1 cellular context compared by ENCODE assay signal in the genomic region with DNA sequence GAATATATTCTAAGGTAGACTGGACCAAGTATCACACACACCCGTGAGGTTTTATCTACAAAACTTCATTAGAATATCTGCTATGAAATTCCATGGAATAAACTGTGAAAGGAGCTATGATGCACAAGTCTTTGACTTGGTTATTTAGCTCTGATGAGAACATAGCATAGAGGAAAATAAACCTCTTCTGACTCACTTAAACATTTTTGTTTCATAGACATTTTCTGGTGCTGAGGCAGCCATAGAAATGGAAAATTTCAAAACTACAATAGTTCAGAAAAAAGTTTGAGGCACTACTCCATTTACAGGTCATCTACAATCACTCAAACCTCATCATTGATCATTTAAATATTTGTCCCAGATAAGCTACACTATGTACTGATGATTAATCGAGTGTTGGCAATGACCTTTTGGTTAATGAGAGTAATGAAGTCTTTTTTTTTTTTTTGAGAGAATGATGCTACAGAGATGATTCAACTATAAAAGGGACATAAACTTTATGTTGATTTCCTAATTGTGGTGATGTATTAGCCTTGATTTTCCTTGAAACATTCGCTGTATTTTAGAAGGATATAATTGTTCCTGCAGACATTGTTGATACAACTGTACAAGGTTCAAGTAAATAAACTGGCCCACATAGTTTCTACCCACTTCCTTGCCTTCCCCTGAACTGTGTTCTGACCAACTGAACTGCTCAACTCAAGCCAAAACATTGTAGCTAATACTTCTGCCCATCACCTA.
TF ChIP-seq lines count a peak whose summit lies in the region.

No MANE protein-coding gene starts in this region.

TF ChIP-seq in HCT116, 20 proteins besides CTCF, POLR2A, EP300 and RAD21 (continued from another document):
- TF ChIP-seq, protein P1, sequence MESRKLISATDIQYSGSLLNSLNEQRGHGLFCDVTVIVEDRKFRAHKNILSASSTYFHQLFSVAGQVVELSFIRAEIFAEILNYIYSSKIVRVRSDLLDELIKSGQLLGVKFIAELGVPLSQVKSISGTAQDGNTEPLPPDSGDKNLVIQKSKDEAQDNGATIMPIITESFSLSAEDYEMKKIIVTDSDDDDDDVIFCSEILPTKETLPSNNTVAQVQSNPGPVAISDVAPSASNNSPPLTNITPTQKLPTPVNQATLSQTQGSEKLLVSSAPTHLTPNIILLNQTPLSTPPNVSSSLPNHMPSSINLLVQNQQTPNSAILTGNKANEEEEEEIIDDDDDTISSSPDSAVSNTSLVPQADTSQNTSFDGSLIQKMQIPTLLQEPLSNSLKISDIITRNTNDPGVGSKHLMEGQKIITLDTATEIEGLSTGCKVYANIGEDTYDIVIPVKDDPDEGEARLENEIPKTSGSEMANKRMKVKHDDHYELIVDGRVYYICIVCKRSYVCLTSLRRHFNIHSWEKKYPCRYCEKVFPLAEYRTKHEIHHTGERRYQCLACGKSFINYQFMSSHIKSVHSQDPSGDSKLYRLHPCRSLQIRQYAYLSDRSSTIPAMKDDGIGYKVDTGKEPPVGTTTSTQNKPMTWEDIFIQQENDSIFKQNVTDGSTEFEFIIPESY (IDR thresholded peaks at IDR 0.05; ENCODE audit: extremely low read depth, insufficient replicate concordance, low read length), result no peak
- TF ChIP-seq EGR1 (IDR thresholded peaks at IDR 0.05; ENCODE audit: low read depth), result no peak
- no peak for TF ChIP-seq EZH2phosphoT487 (IDR thresholded peaks at IDR 0.05; ENCODE audit: borderline replicate concordance)
- TF ChIP-seq CEBPB (IDR thresholded peaks at IDR 0.05; ENCODE audit: low read depth), result no peak
- no peak for TF ChIP-seq EZH2 (IDR thresholded peaks at IDR 0.05)
- no peak for TF ChIP-seq SRF (IDR thresholded peaks at IDR 0.05; ENCODE audit: low read depth)
- no peak for TF ChIP-seq ZFX (IDR thresholded peaks at IDR 0.05)
- no peak for TF ChIP-seq JUND (IDR thresholded peaks at IDR 0.05)
- no peak for TF ChIP-seq CBX3 (IDR thresholded peaks at IDR 0.05; ENCODE audit: low read depth)
- TF ChIP-seq, protein P2, sequence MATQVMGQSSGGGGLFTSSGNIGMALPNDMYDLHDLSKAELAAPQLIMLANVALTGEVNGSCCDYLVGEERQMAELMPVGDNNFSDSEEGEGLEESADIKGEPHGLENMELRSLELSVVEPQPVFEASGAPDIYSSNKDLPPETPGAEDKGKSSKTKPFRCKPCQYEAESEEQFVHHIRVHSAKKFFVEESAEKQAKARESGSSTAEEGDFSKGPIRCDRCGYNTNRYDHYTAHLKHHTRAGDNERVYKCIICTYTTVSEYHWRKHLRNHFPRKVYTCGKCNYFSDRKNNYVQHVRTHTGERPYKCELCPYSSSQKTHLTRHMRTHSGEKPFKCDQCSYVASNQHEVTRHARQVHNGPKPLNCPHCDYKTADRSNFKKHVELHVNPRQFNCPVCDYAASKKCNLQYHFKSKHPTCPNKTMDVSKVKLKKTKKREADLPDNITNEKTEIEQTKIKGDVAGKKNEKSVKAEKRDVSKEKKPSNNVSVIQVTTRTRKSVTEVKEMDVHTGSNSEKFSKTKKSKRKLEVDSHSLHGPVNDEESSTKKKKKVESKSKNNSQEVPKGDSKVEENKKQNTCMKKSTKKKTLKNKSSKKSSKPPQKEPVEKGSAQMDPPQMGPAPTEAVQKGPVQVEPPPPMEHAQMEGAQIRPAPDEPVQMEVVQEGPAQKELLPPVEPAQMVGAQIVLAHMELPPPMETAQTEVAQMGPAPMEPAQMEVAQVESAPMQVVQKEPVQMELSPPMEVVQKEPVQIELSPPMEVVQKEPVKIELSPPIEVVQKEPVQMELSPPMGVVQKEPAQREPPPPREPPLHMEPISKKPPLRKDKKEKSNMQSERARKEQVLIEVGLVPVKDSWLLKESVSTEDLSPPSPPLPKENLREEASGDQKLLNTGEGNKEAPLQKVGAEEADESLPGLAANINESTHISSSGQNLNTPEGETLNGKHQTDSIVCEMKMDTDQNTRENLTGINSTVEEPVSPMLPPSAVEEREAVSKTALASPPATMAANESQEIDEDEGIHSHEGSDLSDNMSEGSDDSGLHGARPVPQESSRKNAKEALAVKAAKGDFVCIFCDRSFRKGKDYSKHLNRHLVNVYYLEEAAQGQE (IDR thresholded peaks at IDR 0.05; ENCODE audit: low read depth), result no peak
- TF ChIP-seq, protein P3, sequence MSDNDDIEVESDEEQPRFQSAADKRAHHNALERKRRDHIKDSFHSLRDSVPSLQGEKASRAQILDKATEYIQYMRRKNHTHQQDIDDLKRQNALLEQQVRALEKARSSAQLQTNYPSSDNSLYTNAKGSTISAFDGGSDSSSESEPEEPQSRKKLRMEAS (IDR thresholded peaks at IDR 0.05), result no peak
TF ChIP-seq in HCT116: peak in this region for 0.
